In the genomic region with DNA sequence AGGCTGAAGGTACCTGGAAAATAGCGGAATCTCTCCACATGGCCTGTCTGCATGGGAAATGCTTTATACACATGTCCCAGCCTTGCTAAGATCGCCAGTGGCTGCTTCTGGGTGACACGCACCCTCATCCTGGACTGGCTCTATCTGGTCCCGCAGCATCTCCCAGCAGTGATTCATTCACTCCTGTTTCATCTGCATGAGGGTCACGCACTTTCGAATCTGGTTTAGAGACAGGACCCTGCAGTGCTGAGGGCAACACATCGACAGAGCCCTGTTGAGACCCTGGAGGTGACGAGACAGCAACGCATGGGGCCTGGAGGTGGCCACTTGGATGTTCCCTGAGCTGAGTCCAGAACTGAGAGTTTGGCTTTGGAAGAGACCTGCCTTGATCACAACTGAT, we compare ENCODE assay signal across 16 cellular contexts.
DNase-seq lines count a peak whose midpoint lies in the region; ATAC-seq and TF ChIP-seq lines count a peak whose summit lies in the region.
"Had no signal": no experiment of that assay in that cellular context is flagged by ENCODE, and none has a peak within 500 bp of the region (broad histone marks: within the 10 kb centered on the region; RNA-seq: fewer than 3 reads in every experiment).

No MANE protein-coding gene starts in this region.

- H3K27me3 ChIP-seq in neuronal stem cell (ENCODE audit: control insufficient read depth in 3 of 3, insufficient read depth in 3 of 3, low read depth in 1 of 3, low read length in 3 of 3) (no peaks in the 10 kb centered on the region), aorta (ENCODE audit: control insufficient read depth in 1 of 2, insufficient read depth in 2 of 2, low read length in 1 of 2) (no peaks in the 10 kb centered on the region), psoas muscle (ENCODE audit: insufficient read depth in 3 of 3, low read length in 2 of 3) (peaks cover 0 to 9% (median 9%) of the 10 kb centered on the region in 3 donors), Peyer's patch (no peaks in the 10 kb centered on the region)
- H3K27me3 ChIP-seq: BLaER1 treated with 17β-estradiol and CSF1 and Interleukin-3, amounts not matched to agents 10 nM and 100 nM had no signal

- no peak overlapping the region for H2BK12ac ChIP-seq in neuronal stem cell (ENCODE audit: low read length)

- intact Hi-C loops in posterior vena cava (cut with DNase I): no loop called here
- intact Hi-C loops in aorta (cut with DNase I): no loop called here
- intact Hi-C loops in psoas muscle (cut with DNase I): no loop called here

- H2BK15ac ChIP-seq in neuronal stem cell (ENCODE audit: low read length): no peak overlapping the region

- peaks cover 3 to 5% of the 10 kb centered on the region in 2 donors for H3K4me1 ChIP-seq in neuronal stem cell (ENCODE audit: control insufficient read depth in 2 of 2, insufficient read depth in 1 of 2, low read depth in 1 of 2, low read length in 2 of 2)
- H3K4me1 ChIP-seq in aorta (ENCODE audit: control insufficient read depth in 1 of 2, insufficient read depth in 2 of 2, low read length in 2 of 2): peaks cover 0 to 13% of the 10 kb centered on the region in 2 donors
- no peaks in the 10 kb centered on the region for H3K4me1 ChIP-seq in psoas muscle
- H3K4me1 ChIP-seq in Peyer's patch: no peaks in the 10 kb centered on the region
- H3K4me1 ChIP-seq: BLaER1 treated with 17β-estradiol and CSF1 and Interleukin-3, amounts not matched to agents 10 nM and 100 nM had no signal

- H4K8ac ChIP-seq in neuronal stem cell (ENCODE audit: low read depth, low read length): no peak overlapping the region

- peak overlapping the region; percentile 7 for H3K9ac ChIP-seq in neuronal stem cell (ENCODE audit: low read depth, low read length, poor library complexity)
- H3K9ac ChIP-seq: BLaER1 treated with 17β-estradiol and CSF1 and Interleukin-3, amounts not matched to agents 10 nM and 100 nM had no signal

- peak overlapping the region; percentile 10 for H3K23ac ChIP-seq in neuronal stem cell (ENCODE audit: low read depth, low read length, poor library complexity)

- no peak for ATAC-seq in aorta (ENCODE audit: low FRiP score)
- ATAC-seq in psoas muscle: no peak
- no peak for ATAC-seq in HG03432 (IDR thresholded peaks at IDR 0.05; ENCODE audit: unreplicated experiment)
- ATAC-seq: CD8-positive, alpha-beta T cell; HCT116 had no signal

- no peak overlapping the region for H2BK120ac ChIP-seq in neuronal stem cell (ENCODE audit: low read depth, low read length)

- no peak overlapping the region for H4K91ac ChIP-seq in neuronal stem cell (ENCODE audit: low read depth, low read length, poor library complexity)

- no peak overlapping the region for H3K27ac ChIP-seq in coronary artery
- H3K27ac ChIP-seq in neuronal stem cell (replicated peaks; ENCODE audit: low read length): no peak overlapping the region
- H3K27ac ChIP-seq in aorta (ENCODE audit: low read depth in 1 of 2, low read length in 2 of 2): peak overlapping the region; percentile 75 to 94
- no peak overlapping the region for H3K27ac ChIP-seq in psoas muscle
- H3K27ac ChIP-seq in Peyer's patch: no peak overlapping the region
- H3K27ac ChIP-seq: BLaER1 treated with 17β-estradiol and CSF1 and Interleukin-3, amounts not matched to agents 10 nM and 100 nM had no signal

- no peak for TF ChIP-seq POLR2A in Peyer's patch (IDR thresholded peaks at IDR 0.05)

- H3K79me1 ChIP-seq in neuronal stem cell (ENCODE audit: low read depth, low read length): no peaks in the 10 kb centered on the region

- H3K4me3 ChIP-seq in coronary artery (no peak overlapping the region), neuronal stem cell (ENCODE audit: low read length in 2 of 2) (no peak overlapping the region), aorta (ENCODE audit: low read length in 2 of 2) (no peak overlapping the region), psoas muscle (no peak overlapping the region), Peyer's patch (no peak overlapping the region)
- H3K4me3 ChIP-seq: BLaER1 treated with 17β-estradiol and CSF1 and Interleukin-3, amounts not matched to agents 10 nM and 100 nM had no signal

- H3K36me3 ChIP-seq in neuronal stem cell (replicated peaks in 1 of 2; ENCODE audit: control insufficient read depth in 2 of 2, insufficient read depth in 2 of 2, low read length in 2 of 2): no peaks in the 10 kb centered on the region
- H3K36me3 ChIP-seq in aorta (ENCODE audit: control insufficient read depth in 1 of 2, insufficient read depth in 2 of 2, low read length in 1 of 2): no peaks in the 10 kb centered on the region
- no peaks in the 10 kb centered on the region for H3K36me3 ChIP-seq in psoas muscle (ENCODE audit: insufficient read depth in 1 of 2, low read depth in 1 of 2)
- no peaks in the 10 kb centered on the region for H3K36me3 ChIP-seq in Peyer's patch
- H3K36me3 ChIP-seq: BLaER1 treated with 17β-estradiol and CSF1 and Interleukin-3, amounts not matched to agents 10 nM and 100 nM had no signal

- H3K4me2 ChIP-seq in neuronal stem cell (ENCODE audit: insufficient read depth, low read length, poor library complexity, severe bottlenecking): no peak overlapping the region
- H3K4me2 ChIP-seq: BLaER1 treated with 17β-estradiol and CSF1 and Interleukin-3, amounts not matched to agents 10 nM and 100 nM had no signal

- H2AK5ac ChIP-seq in neuronal stem cell (ENCODE audit: low read depth, low read length): no peak overlapping the region

- H3K14ac ChIP-seq in neuronal stem cell (ENCODE audit: low read length): no peak overlapping the region

- no peak overlapping the region for H2AFZ ChIP-seq in neuronal stem cell (ENCODE audit: low read length)

- no peak for TF ChIP-seq CTCF in coronary artery (IDR thresholded peaks at IDR 0.05)
- TF ChIP-seq CTCF in psoas muscle (IDR thresholded peaks at IDR 0.05): no peak
- TF ChIP-seq CTCF in Peyer's patch (IDR thresholded peaks at IDR 0.05): no peak

- H2BK5ac ChIP-seq in neuronal stem cell (ENCODE audit: low read length): no peak overlapping the region

- DNase-seq in coronary artery (ENCODE audit: low spot score): peak; percentile 49
- no peak for DNase-seq in neuronal stem cell (ENCODE audit: low spot score)
- DNase-seq in posterior vena cava (ENCODE audit: low spot score): peak; percentile 24
- peak in 1 of 2 donors; percentile 21 for DNase-seq in aorta
- DNase-seq in psoas muscle: no peak
- DNase-seq in Peyer's patch: no peak
- DNase-seq: Calu3; CD8-positive, alpha-beta T cell; DMS79 treated with DMSO at 0.1 percent for 48 hours; GF-D8; GOT3; H7; HFFc6 had no signal

- H3K4ac ChIP-seq in neuronal stem cell (ENCODE audit: low read length): no peak overlapping the region

- H3K9me3 ChIP-seq in neuronal stem cell (replicated peaks in 1 of 2; ENCODE audit: control insufficient read depth in 2 of 2, insufficient read depth in 1 of 2, low read depth in 1 of 2, low read length in 2 of 2) (no peaks in the 10 kb centered on the region), aorta (ENCODE audit: control insufficient read depth, low read length) (no peaks in the 10 kb centered on the region), psoas muscle (no peaks in the 10 kb centered on the region), Peyer's patch (no peaks in the 10 kb centered on the region)
- H3K9me3 ChIP-seq: BLaER1 treated with 17β-estradiol and CSF1 and Interleukin-3, amounts not matched to agents 10 nM and 100 nM had no signal

- H3K18ac ChIP-seq in neuronal stem cell (ENCODE audit: low read length): peak overlapping the region; percentile 48

- WGBS in neuronal stem cell (ENCODE audit: extremely low coverage in 2 of 2, insufficient read length in 2 of 2, insufficient replicate concordance in 1 of 2), 2 donors: no CpG with 5 or more reads among the region's 9 CpGs
- 86 to 92% methylated on average over 9 of the region's 9 CpGs for WGBS in aorta, 2 donors
- 86 to 89% (median 86%) methylated on average over 9 of the region's 9 CpGs for WGBS in psoas muscle, 3 donors

Comparison
In these comparisons a context has a peak if more than half of its experiments do, and no peak if none do; other contexts are left out.
1. DNase-seq: peak in coronary artery (single experiment) and posterior vena cava (single experiment); none in neuronal stem cell (single experiment), psoas muscle (0 of 2) and Peyer's patch (0 of 3).
2. H3K27ac ChIP-seq: peak in aorta (2 of 2); none in coronary artery (0 of 2), neuronal stem cell (single experiment), psoas muscle (single experiment) and Peyer's patch (0 of 4).